ENCODE assay signal across 8 cellular contexts in genomic region chr1:63593887-63594617, GRCh38. TPM values are rescaled to one million over a fixed set of nuclear protein-coding genes. Genes with fewer than 3 reads are reported as not detected.
DNase-seq lines count a peak whose midpoint lies in the region; ATAC-seq and TF ChIP-seq lines count a peak whose summit lies in the region.

No MANE protein-coding gene starts in this region.

- 0 out of 3 replicates have a peak overlapping the region, but pooled peaks have one; percentile 48 for H2BK15ac ChIP-seq in IMR-90 (ENCODE audit: low read depth, low read length)

- WGBS in IMR-90 (ENCODE audit: extremely low coverage in 2 of 2, insufficient read length in 1 of 2), 2 experiments, result 3% methylated on average over 24 of the region's 55 CpGs; no CpG with 5 or more reads in 1 of the 2 experiments

- H4K91ac ChIP-seq in IMR-90 (ENCODE audit: insufficient read depth, low read depth, low read length), result peak overlapping the region; percentile 98; the same call in 1 of the 2 replicates

- no peak for TF ChIP-seq RAD21 in IMR-90 (IDR thresholded peaks at IDR 0.05; ENCODE audit: low read length)

- H3K4ac ChIP-seq in IMR-90 (ENCODE audit: low read depth, low read length), result peak overlapping the region; percentile 96

- peak overlapping the region; percentile 41 to 97; a peak in 3 of 4 replicates for H4K8ac ChIP-seq in IMR-90 (ENCODE audit: low read depth in 2 of 2, low read length in 2 of 2)

- H3K56ac ChIP-seq in IMR-90 (ENCODE audit: extremely low read depth, insufficient read depth, low read length), result peak overlapping the region; percentile 44

- H3K4me3 ChIP-seq in IMR-90 (ENCODE audit: insufficient read depth, low read depth, low read length) (peak overlapping the region; percentile 85), SU-DHL-6 (ENCODE audit: insufficient read depth, low read length, poor library complexity, severe bottlenecking) (peak overlapping the region; percentile 63), adipocyte (ENCODE audit: low read length) (peak overlapping the region; percentile 98), right atrium auricular region (peak overlapping the region; percentile 70 to 82)

- peaks cover 5% of the 10 kb centered on the region; the same call in 1 of the 2 replicates for H4K20me1 ChIP-seq in IMR-90 (ENCODE audit: insufficient read depth, low read length)
- no peaks in the 10 kb centered on the region for H4K20me1 ChIP-seq in SU-DHL-6 (ENCODE audit: low read depth, low read length)

- TF ChIP-seq CTCF in IMR-90 (conservative IDR thresholded peaks at IDR 0.05; ENCODE audit: low read depth, low read length) (no peak), SU-DHL-6 (IDR thresholded peaks at IDR 0.05; ENCODE audit: insufficient read depth, low read length, poor library complexity, severe bottlenecking) (no peak), right atrium auricular region (IDR thresholded peaks at IDR 0.05) (no peak)

- H2BK20ac ChIP-seq in IMR-90 (ENCODE audit: low read depth, low read length), result no peak overlapping the region

- POLR2A ChIA-PET in IMR-90 (lab: Charles Lee; ENCODE audit: unreplicated experiment), result no interaction called here

- CTCF ChIA-PET in IMR-90 (lab: Yijun Ruan, JAX), result no interaction called here

- intact Hi-C loops in IMR-90 (cut with micrococcal nuclease), result no loop called here

- H3K27ac ChIP-seq in IMR-90 (ENCODE audit: insufficient read depth, low read length) (peak overlapping the region; percentile 95), SU-DHL-6 (ENCODE audit: low read depth, low read length) (peak overlapping the region; percentile 76), right atrium auricular region (peak overlapping the region; percentile 95 to 96)

- dilution Hi-C loops in IMR-90 (cut with HindIII; ENCODE audit: low sequenced_read_pairs, unreplicated experiment), result no loop called here

- peak overlapping the region; percentile 72 for H3K18ac ChIP-seq in IMR-90 (ENCODE audit: low read depth, low read length)

- H3K79me2 ChIP-seq in SU-DHL-6 (ENCODE audit: insufficient read depth, low read length), result peaks cover 23% of the 10 kb centered on the region

- ATAC-seq in GM21619 (IDR thresholded peaks at IDR 0.05; ENCODE audit: unreplicated experiment) (peak; percentile 41), IMR-90 (ENCODE audit: low read depth) (peak; percentile 46)

- in situ Hi-C loops in IMR-90 (cut with MboI; ENCODE audit: low sequenced_read_pairs), result no loop called here

- H3K9ac ChIP-seq in IMR-90 (ENCODE audit: low read depth, low read length) (peak overlapping the region; percentile 93), SU-DHL-6 (ENCODE audit: low read length) (peak overlapping the region; percentile 73), adipocyte (ENCODE audit: low read length) (peak overlapping the region; percentile 99)

- peak overlapping the region; percentile 99 for H2AFZ ChIP-seq in IMR-90 (replicated peaks; ENCODE audit: low read length, poor library complexity)
- H2AFZ ChIP-seq in SU-DHL-6 (ENCODE audit: low read depth, low read length, severe bottlenecking), result peak overlapping the region; percentile 42

- H3K9me2 ChIP-seq in SU-DHL-6 (replicated peaks; ENCODE audit: insufficient read depth, low read length), result no peaks in the 10 kb centered on the region

- H2BK120ac ChIP-seq in IMR-90 (ENCODE audit: low read depth, low read length), result peak overlapping the region; percentile 69

- peak overlapping the region; percentile 93 for H4K5ac ChIP-seq in IMR-90 (ENCODE audit: low read depth, low read length)

- H3K79me1 ChIP-seq in IMR-90 (ENCODE audit: low read depth in 1 of 2, low read length in 2 of 2), result peaks cover 25 to 28% of the 10 kb centered on the region in 2 experiments

- H3K36me3 ChIP-seq in IMR-90 (ENCODE audit: control insufficient read depth, insufficient read depth, low read length) (no peaks in the 10 kb centered on the region; the same call in 1 of the 2 replicates), SU-DHL-6 (ENCODE audit: low read length) (no peaks in the 10 kb centered on the region; the same call in 1 of the 2 replicates), adipocyte (ENCODE audit: control insufficient read depth, insufficient read depth, low read length, severe bottlenecking) (peaks cover 7% of the 10 kb centered on the region), right atrium auricular region (no peaks in the 10 kb centered on the region)

- H3K9me3 ChIP-seq in IMR-90 (ENCODE audit: control insufficient read depth, insufficient read depth, low read length), result no peaks in the 10 kb centered on the region
- H3K9me3 ChIP-seq in SU-DHL-6 (ENCODE audit: insufficient read depth, low read length), result no peaks in the 10 kb centered on the region
- H3K9me3 ChIP-seq in adipocyte (ENCODE audit: control insufficient read depth, low read length), result no peaks in the 10 kb centered on the region
- no peaks in the 10 kb centered on the region for H3K9me3 ChIP-seq in right atrium auricular region

- peak overlapping the region; percentile 76; the same call in 1 of the 2 replicates for H3K23ac ChIP-seq in IMR-90 (ENCODE audit: low read depth, low read length)

- H3K14ac ChIP-seq in IMR-90 (replicated peaks; ENCODE audit: low read depth, low read length), result peak overlapping the region; percentile 10

- H3F3A ChIP-seq in SU-DHL-6 (ENCODE audit: insufficient read depth), result peaks cover 6% of the 10 kb centered on the region; the same call in 1 of the 2 replicates

- peak overlapping the region; percentile 90 for H3K4me2 ChIP-seq in IMR-90 (ENCODE audit: low read depth, low read length)
- H3K4me2 ChIP-seq in SU-DHL-6 (ENCODE audit: low read depth, low read length, poor library complexity, severe bottlenecking), result peak overlapping the region; percentile 51

- TF ChIP-seq POLR2A in IMR-90 (IDR thresholded peaks at IDR 0.05; ENCODE audit: low read depth, low read length), result no peak

- BruUV-seq in IMR-90 (replicated peaks; lab: Mats Ljungman, UMichigan), result no TSS peak

- H3K9me1 ChIP-seq in IMR-90 (ENCODE audit: insufficient read depth, low read length), result peaks cover 4% of the 10 kb centered on the region

- peak; percentile 68 for DNase-seq in Daoy (ENCODE audit: low read depth)
- peak; percentile 33 for DNase-seq in IMR-90
- DNase-seq in adipocyte (ENCODE audit: low read depth), result peak; percentile 63
- DNase-seq in right atrium auricular region (ENCODE audit: low spot score), result peak; percentile 73
- peak; percentile 87 for DNase-seq in renal cortical epithelial cell (ENCODE audit: low read depth)
- no peak for DNase-seq in NCI-H1930 (lab: John Stamatoyannopoulos, UW)

- H2AK5ac ChIP-seq in IMR-90 (ENCODE audit: low read depth, low read length), result peak overlapping the region; percentile 77

- no peaks in the 10 kb centered on the region for H3K27me3 ChIP-seq in IMR-90 (ENCODE audit: control insufficient read depth, insufficient read depth, low read length)
- H3K27me3 ChIP-seq in SU-DHL-6 (ENCODE audit: low read length), result no peaks in the 10 kb centered on the region
- H3K27me3 ChIP-seq in adipocyte (replicated peaks; ENCODE audit: control insufficient read depth, insufficient read depth, low read length), result no peaks in the 10 kb centered on the region
- H3K27me3 ChIP-seq in right atrium auricular region, result no peaks in the 10 kb centered on the region

- peak overlapping the region; percentile 72 for H2BK5ac ChIP-seq in IMR-90 (ENCODE audit: low read depth, low read length, poor library complexity, severe bottlenecking)

- peak overlapping the region; percentile 96 for H2AK9ac ChIP-seq in IMR-90 (replicated peaks; ENCODE audit: low read depth, low read length, poor library complexity)

- peaks cover 4% of the 10 kb centered on the region for H3K4me1 ChIP-seq in IMR-90 (ENCODE audit: control insufficient read depth, insufficient read depth, low read length)
- peaks cover 50% of the 10 kb centered on the region for H3K4me1 ChIP-seq in adipocyte (ENCODE audit: control insufficient read depth, insufficient read depth, low read length)
- H3K4me1 ChIP-seq in right atrium auricular region, result peaks cover 0 to 11% of the 10 kb centered on the region in 2 donors

TF ChIP-seq in IMR-90, 13 proteins besides CTCF, POLR2A, EP300 and RAD21:
- TF ChIP-seq ELK1 (IDR thresholded peaks at IDR 0.05; ENCODE audit: borderline replicate concordance, low read depth, low read length) (no peak), CEBPB (IDR thresholded peaks at IDR 0.05; ENCODE audit: low read depth, low read length) (peak; percentile 58), RCOR1 (IDR thresholded peaks at IDR 0.05; ENCODE audit: insufficient replicate concordance, low read length) (no peak), NFE2L2 (IDR thresholded peaks at IDR 0.05; ENCODE audit: low read depth, low read length) (no peak), MXI1 (IDR thresholded peaks at IDR 0.05; ENCODE audit: borderline replicate concordance, low read depth, low read length) (no peak), SMC3 (IDR thresholded peaks at IDR 0.05; ENCODE audit: low read depth, low read length) (no peak), RFX5 (IDR thresholded peaks at IDR 0.05; ENCODE audit: low read depth, low read length) (no peak), BHLHE40 (IDR thresholded peaks at IDR 0.05; ENCODE audit: low read depth, low read length) (no peak), MAFK (IDR thresholded peaks at IDR 0.05; ENCODE audit: low read depth, low read length) (no peak)
TF ChIP-seq in IMR-90: peak in this region for 1.

RNA-seq across cellular contexts. Expression of gene PGM1, which starts 0.8 kb away (rescaled TPM):
- 37.9 and 41.1 TPM in 2 replicates for total RNA-seq in Daoy (2014; rRNA removed; shearing (Covaris generic))
- total RNA-seq in IMR-90 (2012; rRNA removed) (82.5 and 94.5 TPM in 2 replicates), right atrium auricular region (100 to 1,000 TPM; 171 to 258 TPM), renal cortical epithelial cell (99.7 and 152 TPM in 2 replicates)
- 35.8 and 42.6 TPM in 2 replicates for polyA plus RNA-seq in IMR-90 (2012; rRNA removed)
- 31.9 and 32.3 TPM in 2 replicates for polyA plus RNA-seq in IMR-90 (2012; cell fraction: cytosol; rRNA removed)
- 12.6 and 24.0 TPM in 2 replicates for polyA plus RNA-seq in IMR-90 (2012; cell fraction: nucleus; rRNA removed; ENCODE audit: low replicate concordance)

Comparison
In these comparisons a context has a peak if more than half of its experiments do, and no peak if none do; other contexts are left out.
1. DNase-seq: peak in Daoy (single experiment), IMR-90 (single experiment), adipocyte (single experiment), right atrium auricular region (single experiment) and renal cortical epithelial cell (single experiment); none in NCI-H1930 (0 of 2).
2. Peak in every context shown above with its lines, with median percentiles within 50 percentile points of each other: H3K27ac ChIP-seq, H3K4me3 ChIP-seq and H3K9ac ChIP-seq.